Comparison of ENCODE assay signal across 9 cellular contexts in the genomic region with DNA sequence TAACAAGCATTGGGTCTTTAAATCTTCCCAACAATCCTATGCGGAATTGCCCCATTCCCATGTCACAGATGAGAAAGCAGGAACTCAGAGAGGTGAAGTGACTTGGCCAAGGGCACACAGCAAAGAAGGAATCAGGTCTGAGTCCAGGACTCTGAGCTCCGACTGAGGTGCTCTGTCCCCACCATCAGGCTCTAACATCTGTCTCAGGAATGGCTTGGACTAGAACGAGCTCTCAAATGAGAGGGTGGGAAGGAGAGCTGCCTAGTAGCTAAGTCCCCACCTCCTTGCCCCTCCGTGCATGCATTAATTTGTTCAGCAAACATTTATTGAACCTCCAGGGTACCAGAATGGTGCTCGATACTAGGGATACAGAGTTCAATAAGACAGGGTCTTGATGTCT. TPM values are rescaled to one million over a fixed set of nuclear protein-coding genes. Genes with fewer than 3 reads are reported as not detected.
DNase-seq lines count a peak whose midpoint lies in the region; ATAC-seq and TF ChIP-seq lines count a peak whose summit lies in the region.
"Had no signal": no experiment of that assay in that cellular context is flagged by ENCODE, and none has a peak within 500 bp of the region (broad histone marks: within the 10 kb centered on the region; RNA-seq: fewer than 3 reads in every experiment).

No MANE protein-coding gene starts in this region.

- H3K36me3 Mint-ChIP-seq in brain = no peaks in the 10 kb centered on the region
- no peaks in the 10 kb centered on the region for H3K36me3 Mint-ChIP-seq in nephron (ENCODE audit: low read depth)

- H3K9me3 Mint-ChIP-seq in brain = peaks cover 0 to 4% (median 0%) of the 10 kb centered on the region in 5 experiments
- H3K9me3 Mint-ChIP-seq in nephron = no peaks in the 10 kb centered on the region

- H3K27me3 Mint-ChIP-seq in brain (peaks cover 14% of the 10 kb centered on the region), nephron (ENCODE audit: low read depth) (peaks cover 16% of the 10 kb centered on the region)

- H3K27ac Mint-ChIP-seq in brain = peak overlapping the region; percentile 19 to 78 (median 67)
- H3K27ac Mint-ChIP-seq in nephron = peak overlapping the region in 2 of 3 experiments; percentile 38 to 59

- TF ChIP-seq CTCF in brain (conservative IDR thresholded peaks at IDR 0.05) = no peak
- no peak for TF ChIP-seq CTCF in nephron (IDR thresholded peaks at IDR 0.05; ENCODE audit: unreplicated experiment in 3 of 3)

- no peak for ATAC-seq in GM18870 (IDR thresholded peaks at IDR 0.05; ENCODE audit: unreplicated experiment)

- H3K9me3 ChIP-seq in BLaER1 treated with 17β-estradiol and CSF1 and Interleukin-3, amounts not matched to agents 10 nM and 100 nM (replicated peaks in 1 of 11) = no peaks in the 10 kb centered on the region
- H3K9me3 ChIP-seq in HUES6 (ENCODE audit: control insufficient read depth, insufficient read depth, low read depth, low read length) = no peaks in the 10 kb centered on the region

- DNase-seq in COR-L47 (lab: John Stamatoyannopoulos, UW) = no peak
- DNase-seq in KG1 (lab: John Stamatoyannopoulos, UW) = no peak
- DNase-seq in islet precursor cell = no peak

- peak overlapping the region in 9 of 11 experiments; percentile 5 to 61 (median 44); a peak in 12 of 22 replicates for H3K9ac ChIP-seq in BLaER1 treated with 17β-estradiol and CSF1 and Interleukin-3, amounts not matched to agents 10 nM and 100 nM
- peak overlapping the region; percentile 9 for H3K9ac ChIP-seq in HUES6 (ENCODE audit: low read length)

- H3K36me3 ChIP-seq in BLaER1 treated with 17β-estradiol and CSF1 and Interleukin-3, amounts not matched to agents 10 nM and 100 nM = no peaks in the 10 kb centered on the region
- no peaks in the 10 kb centered on the region for H3K36me3 ChIP-seq in HUES6 (ENCODE audit: control insufficient read depth, insufficient read depth, low read length)
- H3K36me3 ChIP-seq: cardiac muscle cell had no signal

- peaks cover 0 to 52% (median 29%) of the 10 kb centered on the region in 10 experiments; a peak in 17 of 20 replicates for H3K4me1 ChIP-seq in BLaER1 treated with 17β-estradiol and CSF1 and Interleukin-3, amounts not matched to agents 10 nM and 100 nM
- peaks cover 26% of the 10 kb centered on the region for H3K4me1 ChIP-seq in HUES6 (ENCODE audit: control insufficient read depth, insufficient read depth, low read length)

- H3K27ac ChIP-seq in BLaER1 treated with 17β-estradiol and CSF1 and Interleukin-3, amounts not matched to agents 10 nM and 100 nM = peak overlapping the region in 10 of 11 experiments; percentile 11 to 81 (median 70); a peak in 19 of 22 replicates
- H3K27ac ChIP-seq in HUES6 (ENCODE audit: low read depth, low read length) = peak overlapping the region; percentile 50; the same call in 1 of the 2 replicates
- H3K27ac ChIP-seq: cardiac muscle cell had no signal

- peak overlapping the region; percentile 17 to 91 (median 64); a peak in 20 of 22 replicates for H3K4me2 ChIP-seq in BLaER1 treated with 17β-estradiol and CSF1 and Interleukin-3, amounts not matched to agents 10 nM and 100 nM

- peak overlapping the region in 2 of 10 experiments; percentile 8 to 21; a peak in 2 of 20 replicates for H3K4me3 ChIP-seq in BLaER1 treated with 17β-estradiol and CSF1 and Interleukin-3, amounts not matched to agents 10 nM and 100 nM
- no peak overlapping the region for H3K4me3 ChIP-seq in HUES6 (ENCODE audit: low read depth, low read length)
- H3K4me3 ChIP-seq: cardiac muscle cell had no signal

- H3K4me1 Mint-ChIP-seq in brain = peaks cover 24% of the 10 kb centered on the region
- peaks cover 20% of the 10 kb centered on the region for H3K4me1 Mint-ChIP-seq in nephron

- no peaks in the 10 kb centered on the region for H3K27me3 ChIP-seq in BLaER1 treated with 17β-estradiol and CSF1 and Interleukin-3, amounts not matched to agents 10 nM and 100 nM
- no peaks in the 10 kb centered on the region for H3K27me3 ChIP-seq in HUES6 (ENCODE audit: control insufficient read depth, insufficient read depth, low read length)
- H3K27me3 ChIP-seq: cardiac muscle cell had no signal

- H3K4me3 Mint-ChIP-seq in brain (peak overlapping the region in 1 of 5 experiments; percentile 29), nephron (no peak overlapping the region)

- no peaks in the 10 kb centered on the region; a peak in 1 of 22 replicates for H4K20me1 ChIP-seq in BLaER1 treated with 17β-estradiol and CSF1 and Interleukin-3, amounts not matched to agents 10 nM and 100 nM

RNA-seq across cellular contexts. Expression of gene ABCC3, which starts 26.7 kb away (rescaled TPM):
- polyA plus RNA-seq in brain (ENCODE audit: insufficient read depth, low read depth, low replicate concordance) = 0.97 TPM

RNA-seq across cellular contexts. Expression of gene ANKRD40, which starts 46.4 kb away (rescaled TPM):
- 49.0 TPM for polyA plus RNA-seq in brain (ENCODE audit: insufficient read depth, low read depth, low replicate concordance)

RNA-seq across cellular contexts. Expression of gene LUC7L3, which starts 58.1 kb away (rescaled TPM):
- 34.1 TPM for polyA plus RNA-seq in brain (ENCODE audit: insufficient read depth, low read depth, low replicate concordance)
